ENCODE assay signal across 24 cellular contexts in genomic region chr11:76735841-76736240, GRCh38.
"Had no signal": no experiment of that assay in that cellular context is flagged by ENCODE, and none has a peak within 500 bp of the region (broad histone marks: within the 10 kb centered on the region; RNA-seq: fewer than 3 reads in every experiment).

No MANE protein-coding gene starts in this region.

- H3K4me1 ChIP-seq: prostate gland, right atrium auricular region had no signal

- FAIRE-seq: colon, TTC549 had no signal

- H3K27me3 Mint-ChIP-seq: activated CD4-positive, alpha-beta T cell treated with anti-CD3 and anti-CD28 coated beads for 36 hours; activated naive CD8-positive, alpha-beta T cell treated with anti-CD3 and anti-CD28 coated beads for 36 hours had no signal

- H3K9ac ChIP-seq: neural progenitor cell had no signal

- H3K27ac ChIP-seq: dorsolateral prefrontal cortex, epithelial cell of prostate, left lung, neural progenitor cell, right atrium auricular region, suprapubic skin, transverse colon had no signal

- H3K4me3 ChIP-seq: left lung, mucosa of descending colon, neural progenitor cell, prostate gland, right atrium auricular region, suprapubic skin, transverse colon had no signal

- H3K9me3 ChIP-seq: left lung, mucosa of descending colon, prostate gland, right atrium auricular region, suprapubic skin, transverse colon, vagina had no signal

- H2AFZ ChIP-seq: neural progenitor cell had no signal

- ATAC-seq: activated CD4-positive, alpha-beta T cell treated with anti-CD3 and anti-CD28 coated beads for 36 hours; activated CD8-positive, alpha-beta memory T cell treated with anti-CD3 and anti-CD28 coated beads, Interleukin-2, amount 10 ng/mL, durations not matched to agents 7 days and 5 days; left lung; mucosa of descending colon; stimulated activated naive CD8-positive, alpha-beta T cell treated with anti-CD3 and anti-CD28 coated beads, Interleukin-15, amount 100 ng/mL, for 72 hours had no signal

- H3K9me3 Mint-ChIP-seq: activated CD4-positive, alpha-beta memory T cell treated with anti-CD3 and anti-CD28 coated beads, Interleukin-2, amount 10 ng/mL, durations not matched to agents 7 days and 5 days; activated naive CD8-positive, alpha-beta T cell treated with anti-CD3 and anti-CD28 coated beads for 36 hours; naive B cell; neural progenitor cell; stimulated activated naive CD8-positive, alpha-beta T cell treated with anti-CD3 and anti-CD28 coated beads, Interleukin-15, amount 100 ng/mL, for 72 hours had no signal

- DNase-seq: activated CD4-positive, alpha-beta memory T cell treated with anti-CD3 and anti-CD28 coated beads, Interleukin-2, amount 10 ng/mL, durations not matched to agents 7 days and 5 days; activated CD4-positive, alpha-beta T cell treated with anti-CD3 and anti-CD28 coated beads for 36 hours; activated CD8-positive, alpha-beta memory T cell treated with anti-CD3 and anti-CD28 coated beads, Interleukin-2, amount 10 ng/mL, durations not matched to agents 7 days and 5 days; activated naive CD4-positive, alpha-beta T cell; activated naive CD8-positive, alpha-beta T cell treated with anti-CD3 and anti-CD28 coated beads for 36 hours; amniotic stem cell; foreskin melanocyte; left lung; mammary epithelial cell; naive B cell; stimulated activated CD4-positive, alpha-beta T cell treated with anti-CD3 and anti-CD28 coated beads, Interleukin-15, amount 100 ng/mL, for 24 hours; stimulated activated CD4-positive, alpha-beta T cell treated with anti-CD3 and anti-CD28 coated beads, Interleukin-2, amount 100 ng/mL, for 48 hours; stimulated activated naive CD8-positive, alpha-beta T cell treated with anti-CD3 and anti-CD28 coated beads, Interleukin-15, amount 100 ng/mL, for 72 hours; transverse colon had no signal

- H3K36me3 Mint-ChIP-seq: activated CD8-positive, alpha-beta memory T cell treated with anti-CD3 and anti-CD28 coated beads, Interleukin-2, amount 10 ng/mL, durations not matched to agents 7 days and 5 days; activated naive CD8-positive, alpha-beta T cell treated with anti-CD3 and anti-CD28 coated beads for 36 hours; naive B cell; neural progenitor cell had no signal

- H3K4me3 Mint-ChIP-seq: activated CD4-positive, alpha-beta memory T cell treated with anti-CD3 and anti-CD28 coated beads, Interleukin-2, amount 10 ng/mL, durations not matched to agents 7 days and 5 days; activated CD4-positive, alpha-beta T cell treated with anti-CD3 and anti-CD28 coated beads for 36 hours; activated CD8-positive, alpha-beta memory T cell treated with anti-CD3 and anti-CD28 coated beads, Interleukin-2, amount 10 ng/mL, durations not matched to agents 7 days and 5 days; activated naive CD8-positive, alpha-beta T cell treated with anti-CD3 and anti-CD28 coated beads for 36 hours; naive B cell; neural progenitor cell; stimulated activated naive CD8-positive, alpha-beta T cell treated with anti-CD3 and anti-CD28 coated beads, Interleukin-15, amount 100 ng/mL, for 72 hours had no signal

- H3K27me3 ChIP-seq: dorsolateral prefrontal cortex, left lung, neural progenitor cell, right atrium auricular region, suprapubic skin, transverse colon, vagina had no signal

- H3K27ac Mint-ChIP-seq: activated CD4-positive, alpha-beta memory T cell treated with anti-CD3 and anti-CD28 coated beads, Interleukin-2, amount 10 ng/mL, durations not matched to agents 7 days and 5 days; activated CD4-positive, alpha-beta T cell treated with anti-CD3 and anti-CD28 coated beads for 36 hours; activated CD8-positive, alpha-beta memory T cell treated with anti-CD3 and anti-CD28 coated beads, Interleukin-2, amount 10 ng/mL, durations not matched to agents 7 days and 5 days; activated naive CD8-positive, alpha-beta T cell treated with anti-CD3 and anti-CD28 coated beads for 36 hours; naive B cell had no signal

- H3K36me3 ChIP-seq: left lung, neural progenitor cell, prostate gland, right atrium auricular region, suprapubic skin, transverse colon, vagina had no signal

- H3K4me1 Mint-ChIP-seq: activated CD4-positive, alpha-beta T cell treated with anti-CD3 and anti-CD28 coated beads for 36 hours; activated naive CD8-positive, alpha-beta T cell treated with anti-CD3 and anti-CD28 coated beads for 36 hours; naive B cell; stimulated activated naive CD8-positive, alpha-beta T cell treated with anti-CD3 and anti-CD28 coated beads, Interleukin-15, amount 100 ng/mL, for 72 hours had no signal
